Comparison of ENCODE assay signal across 18 cellular contexts in genomic region chr10:11317936-11318670, GRCh38.
A peak's percentile ranks its signal among the peaks of the same experiment; 100 is the strongest.
DNase-seq lines count a peak whose midpoint lies in the region; ATAC-seq and TF ChIP-seq lines count a peak whose summit lies in the region.
"Had no signal": no experiment of that assay in that cellular context is flagged by ENCODE, and none has a peak within 500 bp of the region (broad histone marks: within the 10 kb centered on the region; RNA-seq: fewer than 3 reads in every experiment).

No MANE protein-coding gene starts in this region.

- peaks cover 13% of the 10 kb centered on the region for H3K4me1 ChIP-seq in BLaER1
- H3K4me1 ChIP-seq: BE2C, HAP-1 had no signal

- H3K36me3 ChIP-seq in BLaER1, result peaks cover 99% of the 10 kb centered on the region
- H3K36me3 ChIP-seq: BE2C, brain microvascular endothelial cell had no signal

- no peak for DNase-seq in CD4-positive, alpha-beta T cell
- DNase-seq in naive B cell, result no peak
- no peak for DNase-seq in ureter (ENCODE audit: low spot score)
- no peak for DNase-seq in NCI-H446 treated with DMSO at 0.1 percent for 48 hours (lab: John Stamatoyannopoulos, UW)
- DNase-seq: BE2C; brain microvascular endothelial cell; KBM-7; NCI-H2081 treated with DMSO at 0.1 percent for 48 hours; NCI-H524 treated with DMSO at 0.1 percent for 48 hours; SHP77; stimulated activated CD4-positive, alpha-beta T cell treated with anti-CD3 and anti-CD28 coated beads, Interleukin-4, amount 100 ng/mL, for 1 hour; T-helper 9 cell had no signal

- CTCF ChIA-PET in CD4-positive, alpha-beta T cell (lab: Charles Lee), result interaction anchor here (0.5 kb wide), 1 partner anchor 267 kb away, joined by 5 read pairs; no protein-coding TSS in a partner anchor

- H3K36me3 Mint-ChIP-seq in CD4-positive, alpha-beta T cell (ENCODE audit: low read depth), result peaks cover 100% of the 10 kb centered on the region
- peaks cover 19% of the 10 kb centered on the region for H3K36me3 Mint-ChIP-seq in activated naive CD8-positive, alpha-beta T cell
- peaks cover 39 to 57% of the 10 kb centered on the region in 2 donors for H3K36me3 Mint-ChIP-seq in naive B cell

- H3K4me3 Mint-ChIP-seq in CD4-positive, alpha-beta T cell, result no peak overlapping the region
- H3K4me3 Mint-ChIP-seq in activated naive CD8-positive, alpha-beta T cell, result no peak overlapping the region
- H3K4me3 Mint-ChIP-seq in naive B cell, result peak overlapping the region in 1 of 8 donors; percentile 23

- H3K9me3 Mint-ChIP-seq in CD4-positive, alpha-beta T cell, result no peaks in the 10 kb centered on the region
- H3K9me3 Mint-ChIP-seq in activated naive CD8-positive, alpha-beta T cell (ENCODE audit: low read depth), result no peaks in the 10 kb centered on the region
- H3K9me3 Mint-ChIP-seq in naive B cell, result no peaks in the 10 kb centered on the region

- ATAC-seq in CD4-positive, alpha-beta T cell (ENCODE audit: poor library complexity), result no peak
- ATAC-seq in naive B cell (ENCODE audit: low read depth in 2 of 2) (no peak), HG02759 (IDR thresholded peaks at IDR 0.05; ENCODE audit: unreplicated experiment) (no peak)

- no peaks in the 10 kb centered on the region for H3K27me3 ChIP-seq in BLaER1
- no peaks in the 10 kb centered on the region for H3K27me3 ChIP-seq in CD4-positive, alpha-beta T cell (ENCODE audit: control insufficient read depth, insufficient read depth, low read length)
- H3K27me3 ChIP-seq: BE2C, brain microvascular endothelial cell, esophagus muscularis mucosa had no signal

- H3K27ac Mint-ChIP-seq in CD4-positive, alpha-beta T cell, result peak overlapping the region; percentile 70
- H3K27ac Mint-ChIP-seq in activated naive CD8-positive, alpha-beta T cell, result peak overlapping the region; percentile 90
- H3K27ac Mint-ChIP-seq in naive B cell, result peak overlapping the region in 4 of 6 donors; percentile 37 to 88 (median 52)

- TF ChIP-seq CTCF in CD4-positive, alpha-beta T cell (IDR thresholded peaks at IDR 0.05), result no peak

- H3K9ac ChIP-seq in BLaER1, result no peak overlapping the region

- intact Hi-C loops in CD4-positive, alpha-beta T cell (cut with DNase I, micrococcal nuclease), result no loop called here

- no peaks in the 10 kb centered on the region for H3K9me3 ChIP-seq in BLaER1
- H3K9me3 ChIP-seq in CD4-positive, alpha-beta T cell (ENCODE audit: control insufficient read depth, low read length), result no peaks in the 10 kb centered on the region
- H3K9me3 ChIP-seq: BE2C, esophagus muscularis mucosa, HAP-1 had no signal

- no peaks in the 10 kb centered on the region for H3K27me3 Mint-ChIP-seq in CD4-positive, alpha-beta T cell
- H3K27me3 Mint-ChIP-seq in activated naive CD8-positive, alpha-beta T cell, result no peaks in the 10 kb centered on the region
- H3K27me3 Mint-ChIP-seq in naive B cell, result no peaks in the 10 kb centered on the region

- no peak overlapping the region for H3K4me3 ChIP-seq in BLaER1
- H3K4me3 ChIP-seq: esophagus muscularis mucosa, HAP-1, skin epidermis had no signal

- H3K4me2 ChIP-seq in BLaER1, result 0 out of 2 replicates have a peak overlapping the region, but pooled peaks have one; percentile 6

- POLR2A ChIA-PET in CD4-positive, alpha-beta T cell (lab: Charles Lee), result interaction anchor here (1.6 kb wide), 1 partner anchor 19 kb away, joined by 5 read pairs; no protein-coding TSS in a partner anchor

- H3K4me1 Mint-ChIP-seq in CD4-positive, alpha-beta T cell (ENCODE audit: low read depth), result peaks cover 85% of the 10 kb centered on the region
- H3K4me1 Mint-ChIP-seq in activated naive CD8-positive, alpha-beta T cell (ENCODE audit: low read depth), result peaks cover 60% of the 10 kb centered on the region
- H3K4me1 Mint-ChIP-seq in naive B cell, result peaks cover 8 to 14% (median 13%) of the 10 kb centered on the region in 3 donors

- no peak overlapping the region for H3K27ac ChIP-seq in BLaER1
- no peak overlapping the region for H3K27ac ChIP-seq in CD4-positive, alpha-beta T cell (ENCODE audit: low read depth, low read length)
- H3K27ac ChIP-seq: brain microvascular endothelial cell, esophagus muscularis mucosa, skin epidermis had no signal

- H4K20me1 ChIP-seq in BLaER1, result peaks cover 36% of the 10 kb centered on the region
